Comparison of ENCODE assay signal across 33 cellular contexts in the genomic region with DNA sequence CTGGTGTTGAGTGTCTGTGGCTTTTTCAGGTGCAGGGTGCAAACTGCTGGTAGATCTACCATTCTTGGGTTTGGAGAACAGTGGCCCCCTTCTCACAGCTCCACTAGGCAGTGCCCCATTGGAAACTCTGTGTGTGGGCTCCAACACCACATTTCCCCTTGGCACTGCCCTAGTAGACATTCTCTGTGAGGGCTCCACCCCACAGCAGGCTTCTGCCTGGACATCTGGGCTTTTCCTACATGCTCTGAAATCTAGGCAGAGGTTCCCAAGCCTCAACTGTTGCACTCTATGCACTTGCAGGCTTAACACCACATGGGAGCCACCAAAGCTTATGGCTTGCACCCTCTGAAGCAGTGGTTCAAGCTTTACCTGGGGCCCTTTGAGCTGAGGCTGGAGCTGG.
"Had no signal": no experiment of that assay in that cellular context is flagged by ENCODE, and none has a peak within 500 bp of the region (broad histone marks: within the 10 kb centered on the region; RNA-seq: fewer than 3 reads in every experiment).

No MANE protein-coding gene starts in this region.

- H3K36me3 ChIP-seq: ascending aorta, cardiac muscle cell, MG63, Peyer's patch, SJSA1 had no signal

- H3K4me1 ChIP-seq: ascending aorta, Peyer's patch, SJSA1 had no signal

- H3K27me3 ChIP-seq: ascending aorta, MG63, Peyer's patch, SJSA1 had no signal

- H3K27ac ChIP-seq: ascending aorta, cardiac muscle cell, Peyer's patch, SJSA1 had no signal

- H3K9ac ChIP-seq: SK-N-SH had no signal

- H3K4me3 ChIP-seq: ascending aorta, cardiac muscle cell, MG63, Peyer's patch, SJSA1 had no signal

- H3K4me1 Mint-ChIP-seq: activated naive CD4-positive, alpha-beta T cell treated with anti-CD3 and anti-CD28 coated beads, Interleukin-2, amount 50 U/mL, for 24 hours; activated naive CD8-positive, alpha-beta T cell treated with anti-CD3 and anti-CD28 coated beads, Interleukin-2, amount 10 ng/mL, durations not matched to agents 7 days and 5 days; activated T-helper 17 cell treated with anti-CD3 and anti-CD28 coated beads, Interleukin-2, amount 50 U/mL, for 72 hours; central memory CD8-positive, alpha-beta T cell had no signal

- H3K27ac Mint-ChIP-seq: activated CD4-positive, alpha-beta memory T cell treated with anti-CD3 and anti-CD28 coated beads for 36 hours; activated naive CD4-positive, alpha-beta T cell treated with anti-CD3 and anti-CD28 coated beads, Interleukin-2, amount 50 U/mL, for 24 hours; activated naive CD8-positive, alpha-beta T cell treated with anti-CD3 and anti-CD28 coated beads, Interleukin-2, amount 10 ng/mL, durations not matched to agents 7 days and 5 days; activated T-cell treated with anti-CD3 and anti-CD28 coated beads, Interleukin-2, amount 50 U/mL, for 72 hours; activated T-helper 17 cell treated with anti-CD3 and anti-CD28 coated beads, Interleukin-2, amount 50 U/mL, for 72 hours; T-helper 1 cell treated with Interleukin-12 subunit alpha and Interleukin-12 subunit beta and Interleukin-4 antibody, amounts not matched to agents 30 μg/mL and 1 μg/mL, for 36 hours; T-helper 2 cell treated with Interferon-gamma antibody and Interleukin-4, amounts not matched to agents 5 μg/mL and 100 μg/mL, for 36 hours had no signal

- H3K36me3 Mint-ChIP-seq: activated naive CD4-positive, alpha-beta T cell treated with anti-CD3 and anti-CD28 coated beads, Interleukin-2, amount 50 U/mL, for 24 hours had no signal

- H3K4me3 Mint-ChIP-seq: activated CD4-positive, alpha-beta memory T cell treated with anti-CD3 and anti-CD28 coated beads for 36 hours; activated naive CD4-positive, alpha-beta T cell treated with anti-CD3 and anti-CD28 coated beads, Interleukin-2, amount 50 U/mL, for 24 hours; activated naive CD8-positive, alpha-beta T cell treated with anti-CD3 and anti-CD28 coated beads, Interleukin-2, amount 10 ng/mL, durations not matched to agents 7 days and 5 days; activated T-cell treated with anti-CD3 and anti-CD28 coated beads, Interleukin-2, amount 50 U/mL, for 72 hours; activated T-helper 17 cell treated with anti-CD3 and anti-CD28 coated beads, Interleukin-2, amount 50 U/mL, for 72 hours; central memory CD8-positive, alpha-beta T cell; T-helper 1 cell treated with Interleukin-12 subunit alpha and Interleukin-12 subunit beta and Interleukin-4 antibody, amounts not matched to agents 30 μg/mL and 1 μg/mL, for 36 hours; T-helper 2 cell treated with Interferon-gamma antibody and Interleukin-4, amounts not matched to agents 5 μg/mL and 100 μg/mL, for 36 hours had no signal

- DNase-seq: activated CD4-positive, alpha-beta memory T cell treated with anti-CD3 and anti-CD28 coated beads for 36 hours; activated CD4-positive, alpha-beta T cell treated with anti-CD3 and anti-CD28 coated beads, Interleukin-2, amount 50 U/mL, for 1 hour; activated effector memory CD4-positive, alpha-beta T cell treated with anti-CD3 and anti-CD28 coated beads, Interleukin-2, amount 50 U/mL, for 16 hours; activated naive CD4-positive, alpha-beta T cell treated with Interleukin-2 at 50 U/mL for 16 hours; activated naive CD8-positive, alpha-beta T cell treated with anti-CD3 and anti-CD28 coated beads, Interleukin-2, amount 10 ng/mL, durations not matched to agents 7 days and 5 days; activated T-cell treated with anti-CD3 and anti-CD28 coated beads, Interleukin-2, amount 50 U/mL, for 1 hour; activated T-cell treated with anti-CD3 and anti-CD28 coated beads, Interleukin-2, amount 50 U/mL, for 72 hours; amygdala; Kasumi-1; KG1; MG63; NCI-H1048; NCI-H1105 treated with DMSO at 0.1 percent for 48 hours; NCI-H1436; NCI-H1694; NCI-H1930; NCI-H2081 treated with DMSO at 0.1 percent for 48 hours; NCI-H446; NCI-H510A treated with DMSO at 0.1 percent for 48 hours; NCI-H526 treated with DMSO at 0.1 percent for 48 hours; PC-3; Peyer's patch; RPMI8226; SHP77 treated with DMSO at 0.1 percent for 48 hours; SK-N-SH had no signal
